23 cellular contexts compared by ENCODE assay signal in genomic region chr7:12609556-12609955, GRCh38. TPM values are rescaled to one million over a fixed set of nuclear protein-coding genes. Genes with fewer than 3 reads are reported as not detected.
DNase-seq lines count a peak whose midpoint lies in the region; ATAC-seq lines count a peak whose summit lies in the region.
"Had no signal": no experiment of that assay in that cellular context is flagged by ENCODE, and none has a peak within 500 bp of the region (broad histone marks: within the 10 kb centered on the region; RNA-seq: fewer than 3 reads in every experiment).

No MANE protein-coding gene starts in this region.

- no peak overlapping the region for H3K4me3 ChIP-seq in SK-N-MC
- H3K4me3 ChIP-seq: A549, GM23338 had no signal

- ATAC-seq in GM21528 (IDR thresholded peaks at IDR 0.05; ENCODE audit: low FRiP score, unreplicated experiment) = no peak
- ATAC-seq: A549, GM23338, HCT116 had no signal

- peak; percentile 34 for DNase-seq in NCI-H1092 treated with DMSO at 0.1 percent for 48 hours (lab: John Stamatoyannopoulos, UW)
- no peak for DNase-seq in NCI-H1092 (lab: John Stamatoyannopoulos, UW)
- no peak for DNase-seq in SK-N-MC (ENCODE audit: low read depth, low spot score)
- peak; percentile 71 for DNase-seq in fibroblast of peridontal ligament (ENCODE audit: extremely low read depth)
- no peak for DNase-seq in H4 (ENCODE audit: low spot score)
- DNase-seq in NCI-H748 (lab: John Stamatoyannopoulos, UW; ENCODE audit: unreplicated experiment) = no peak
- DNase-seq: C1 segment of cervical spinal cord; CD4-positive, CD25-positive, alpha-beta regulatory T cell; CD8-positive, alpha-beta memory T cell; COR-L47; DMS 273 treated with DMSO at 0.1 percent for 48 hours; DMS53; DND-41; EL; H7; HFFc6; IMR-90 had no signal

- no peaks in the 10 kb centered on the region for H3K9me3 ChIP-seq in SK-N-MC (ENCODE audit: low read depth, low read length)
- H3K9me3 ChIP-seq: A549 had no signal

- peak overlapping the region; percentile 39 for H3K9ac ChIP-seq in SK-N-MC (ENCODE audit: insufficient read length)

- H3K36me3 ChIP-seq in SK-N-MC (ENCODE audit: insufficient read depth, low read length) = no peaks in the 10 kb centered on the region

- H3K27ac ChIP-seq in SK-N-MC = no peak overlapping the region
- H3K27ac ChIP-seq: 22Rv1, A549 had no signal

RNA-seq across cellular contexts. Expression of gene SCIN, which starts 39.0 kb away (rescaled TPM):
- total RNA-seq in H4 (2014; rRNA removed; shearing (Covaris generic)) = 0.35 and 0.37 TPM in 2 replicates
- total RNA-seq: CD4-positive, CD25-positive, alpha-beta regulatory T cell; G401; H7 had no signal

Comparison
In these comparisons a context has a peak if more than half of its experiments do, and no peak if none do; other contexts are left out.
1. DNase-seq: peak in NCI-H1092 treated with DMSO at 0.1 percent for 48 hours (single experiment) and fibroblast of peridontal ligament (single experiment); none in NCI-H1092 (single experiment), SK-N-MC (single experiment), H4 (single experiment) and NCI-H748 (single experiment).